Comparison of ENCODE assay signal across 9 cellular contexts in genomic region chr12:112096070-112096469, GRCh38. TPM values are rescaled to one million over a fixed set of nuclear protein-coding genes. Genes with fewer than 3 reads are reported as not detected.
DNase-seq lines count a peak whose midpoint lies in the region; ATAC-seq and TF ChIP-seq lines count a peak whose summit lies in the region.
"Had no signal": no experiment of that assay in that cellular context is flagged by ENCODE, and none has a peak within 500 bp of the region (broad histone marks: within the 10 kb centered on the region; RNA-seq: fewer than 3 reads in every experiment).

No MANE protein-coding gene starts in this region.

- POLR2A ChIA-PET in HCT116 (lab: Charles Lee) (interaction anchor here (1.3 to 2.7 kb wide), 2 partner anchors 10 to 13 kb away, joined by 6 to 10 read pairs; partner anchors contain the start of gene NAA25), PC-9 (lab: Charles Lee; ENCODE audit: unreplicated experiment) (interaction anchor here (0.5 to 1.1 kb wide), 3 partner anchors 26 to 34 kb away, joined by 3 to 8 read pairs (median 4); partner anchors contain the start of gene TRAFD1)

- no peak overlapping the region for H2BK15ac ChIP-seq in H9 (ENCODE audit: low read depth, low read length)

- H3K23ac ChIP-seq in H9 (ENCODE audit: insufficient read length, low read depth, low read length) = no peak overlapping the region

- H3K4me3 ChIP-seq in HCT116 (replicated peaks in 1 of 2; ENCODE audit: low read depth in 1 of 2, low read length in 2 of 2) (peak overlapping the region in 1 of 2 experiments; percentile 43; a peak in 2 of 4 replicates), PC-9 (peak overlapping the region; percentile 11; the same call in 1 of the 2 replicates), right lobe of liver (no peak overlapping the region)

- CTCF ChIA-PET in HCT116 (lab: Charles Lee) (no interaction called here), PC-9 (lab: Charles Lee) (interaction anchor here (0.6 to 1.0 kb wide), 3 partner anchors 16 to 102 kb away, joined by 3 to 7 read pairs (median 3); no protein-coding TSS in a partner anchor)

- H4K91ac ChIP-seq in H9 (ENCODE audit: insufficient read length, low read depth, low read length) = no peak overlapping the region

- BruUV-seq in HCT116 (replicated peaks; lab: Mats Ljungman, UMichigan) (no TSS peak), PC-9 (replicated peaks; lab: Mats Ljungman, UMichigan) (no TSS peak)

- no peak overlapping the region for H2BK12ac ChIP-seq in H9 (ENCODE audit: insufficient read length, low read depth, low read length)

- TF ChIP-seq CTCF in HCT116 (IDR thresholded peaks at IDR 0.05 in 2 of 3, conservative IDR thresholded peaks at IDR 0.05 in 1 of 3; ENCODE audit: borderline replicate concordance in 1 of 3, insufficient read depth in 1 of 3, low read depth in 2 of 3, low read length in 2 of 3) (no peak), PC-9 (conservative IDR thresholded peaks at IDR 0.05) (no peak), right lobe of liver (IDR thresholded peaks at IDR 0.05) (no peak), H9 (conservative IDR thresholded peaks at IDR 0.05) (no peak)

- no peaks in the 10 kb centered on the region for H3K23me2 ChIP-seq in H9 (ENCODE audit: insufficient read length, low read depth, low read length, poor library complexity, severe bottlenecking)

- no peak overlapping the region for H3K27ac Mint-ChIP-seq in H9

- H3K79me2 ChIP-seq in HCT116 (ENCODE audit: insufficient read depth, low read length) = peaks cover 99% of the 10 kb centered on the region
- H3K79me2 ChIP-seq in PC-9 (ENCODE audit: low read depth) = peaks cover 100% of the 10 kb centered on the region
- H3K79me2 ChIP-seq in H9 (ENCODE audit: insufficient read depth, low read length) = peaks cover 25% of the 10 kb centered on the region; the same call in 1 of the 2 replicates

- H3K36me3 ChIP-seq in HCT116 (ENCODE audit: control insufficient read depth in 1 of 2, insufficient read depth in 2 of 2, low read length in 2 of 2) = peaks cover 14 to 46% of the 10 kb centered on the region in 2 experiments; a peak in 3 of 4 replicates
- peaks cover 47% of the 10 kb centered on the region for H3K36me3 ChIP-seq in PC-9 (ENCODE audit: low read depth)
- peaks cover 0 to 23% (median 3%) of the 10 kb centered on the region in 4 donors for H3K36me3 ChIP-seq in right lobe of liver

- peaks cover 55% of the 10 kb centered on the region for H3F3A ChIP-seq in PC-9 (ENCODE audit: insufficient read depth, low read depth)

- no peak overlapping the region for H3T11ph ChIP-seq in H9 (ENCODE audit: low read length)

- no peak overlapping the region for H2AFZ ChIP-seq in HCT116 (ENCODE audit: low read depth, low read length, poor library complexity, severe bottlenecking)
- H2AFZ ChIP-seq in PC-9 = no peak overlapping the region
- H2AFZ ChIP-seq in H9 (ENCODE audit: low read length) = no peak overlapping the region

- H3K4me1 Mint-ChIP-seq in H9 = no peaks in the 10 kb centered on the region

- H3K36me3 Mint-ChIP-seq in H9 (ENCODE audit: insufficient read depth in 1 of 3, low read depth in 3 of 3) = peaks cover 32 to 72% (median 60%) of the 10 kb centered on the region in 3 experiments

- no peak for DNase-seq in HCT116 (ENCODE audit: low read depth, low spot score)
- no peak for DNase-seq in PC-9
- DNase-seq in right lobe of liver = no peak
- DNase-seq in posterior cingulate gyrus = no peak
- DNase-seq in H9 = no peak
- no peak for DNase-seq in H4 (ENCODE audit: low spot score)
- DNase-seq: stimulated activated CD4-positive, alpha-beta T cell treated with anti-CD3 and anti-CD28 coated beads, Interleukin-4, amount 100 ng/mL, for 1 hour had no signal

- H3K4ac ChIP-seq in H9 (ENCODE audit: low read depth, low read length) = no peak overlapping the region

- no peak for TF ChIP-seq POLR2A in GM18505 (IDR thresholded peaks at IDR 0.05; ENCODE audit: borderline replicate concordance, extremely low read depth, insufficient read depth, insufficient read length)
- no peak for TF ChIP-seq POLR2A in HCT116 (IDR thresholded peaks at IDR 0.05; ENCODE audit: borderline replicate concordance, extremely low read depth, insufficient read depth, insufficient read length)
- TF ChIP-seq POLR2A in right lobe of liver (IDR thresholded peaks at IDR 0.05) = no peak

- H3K79me1 ChIP-seq in H9 (ENCODE audit: insufficient read depth, low read depth, low read length, poor library complexity, severe bottlenecking) = peaks cover 12% of the 10 kb centered on the region

- RAD21 ChIA-PET in HCT116 (lab: Charles Lee; ENCODE audit: low non-redundant PET in 1 of 2, low total read pairs in 2 of 2, uncharacterized antibody in 2 of 2, unreplicated experiment in 2 of 2) = interaction anchor here in 1 of 2 experiments (0.6 kb wide), 1 partner anchor 10 kb away, joined by 4 read pairs; no protein-coding TSS in a partner anchor

- no peaks in the 10 kb centered on the region for H3K9me3 ChIP-seq in HCT116 (ENCODE audit: control insufficient read depth in 1 of 2, insufficient read depth in 1 of 2, low read depth in 1 of 2, low read length in 2 of 2)
- H3K9me3 ChIP-seq in PC-9 (ENCODE audit: insufficient read depth, low read depth) = no peaks in the 10 kb centered on the region
- no peaks in the 10 kb centered on the region for H3K9me3 ChIP-seq in right lobe of liver
- H3K9me3 ChIP-seq in H9 (ENCODE audit: control insufficient read depth, low read depth, low read length) = no peaks in the 10 kb centered on the region

- intact Hi-C loops in HCT116 (cut with micrococcal nuclease) (no loop called here), PC-9 (cut with micrococcal nuclease; ENCODE audit: unreplicated experiment) (loop anchor here (10.0 kb wide), 1 partner anchor 49 kb away; no protein-coding TSS in a partner anchor), right lobe of liver (cut with DNase I) (no loop called here), posterior cingulate gyrus (cut with DNase I) (no loop called here)

- H2BK120ac ChIP-seq in H9 (ENCODE audit: low read depth, low read length, poor library complexity, severe bottlenecking) = no peak overlapping the region

- no peak for TF ChIP-seq RAD21 in HCT116 (IDR thresholded peaks at IDR 0.05; ENCODE audit: low read depth)

- H4K5ac ChIP-seq in H9 (ENCODE audit: insufficient read length, low read depth, low read length) = no peak overlapping the region

- H2AK5ac ChIP-seq in H9 (ENCODE audit: insufficient read length, low read length) = no peak overlapping the region

- no peak overlapping the region for H2BK5ac ChIP-seq in H9 (ENCODE audit: insufficient read length, low read length)

- H4K20me1 ChIP-seq in HCT116 (ENCODE audit: insufficient read depth) = peaks cover 18% of the 10 kb centered on the region; the same call in 1 of the 2 replicates
- peaks cover 72% of the 10 kb centered on the region for H4K20me1 ChIP-seq in PC-9 (ENCODE audit: insufficient read depth)
- no peaks in the 10 kb centered on the region for H4K20me1 ChIP-seq in H9 (ENCODE audit: control insufficient read depth, insufficient read depth, insufficient read length)

- no peak overlapping the region for H4K8ac ChIP-seq in H9 (replicated peaks; ENCODE audit: insufficient read length, low read depth, low read length)

- H3K14ac ChIP-seq in H9 (ENCODE audit: insufficient read depth, low read length) = no peak overlapping the region

- peak; percentile 65 for ATAC-seq in GM18505 (IDR thresholded peaks at IDR 0.05; ENCODE audit: unreplicated experiment)
- no peak for ATAC-seq in HCT116
- peak in 3 of 4 donors; percentile 25 to 77 (median 58) for ATAC-seq in right lobe of liver
- no peak for ATAC-seq in HG03280 (IDR thresholded peaks at IDR 0.05; ENCODE audit: unreplicated experiment)

- H3K9ac ChIP-seq in HCT116 (ENCODE audit: low read length) (peak overlapping the region; percentile 41), H9 (ENCODE audit: extremely low read depth, insufficient read length, low read length) (no peak overlapping the region)

- no peak overlapping the region for H2BK20ac ChIP-seq in H9 (ENCODE audit: low read depth, low read length, poor library complexity, severe bottlenecking)

- no peak overlapping the region for H3K56ac ChIP-seq in H9 (ENCODE audit: insufficient read length, low read depth, low read length)

- H3K4me1 ChIP-seq in HCT116 (ENCODE audit: control insufficient read depth in 1 of 2, insufficient read depth in 2 of 2, low read length in 2 of 2) = peaks cover 21 to 51% of the 10 kb centered on the region in 2 experiments
- peaks cover 27% of the 10 kb centered on the region for H3K4me1 ChIP-seq in PC-9 (replicated peaks; ENCODE audit: insufficient read depth)
- H3K4me1 ChIP-seq in right lobe of liver = no peaks in the 10 kb centered on the region
- no peaks in the 10 kb centered on the region for H3K4me1 ChIP-seq in H9 (ENCODE audit: insufficient read depth, low read length)

- H3K4me3 Mint-ChIP-seq in H9 = no peak overlapping the region

- H3K4me2 ChIP-seq in HCT116 (ENCODE audit: low read length) (peak overlapping the region; percentile 63), PC-9 (peak overlapping the region; percentile 53), H9 (ENCODE audit: insufficient read depth, insufficient read length, low read length) (no peak overlapping the region)

- no peak overlapping the region for H3K18ac ChIP-seq in H9 (ENCODE audit: insufficient read length, low read depth, low read length)

- H3K9me2 ChIP-seq in HCT116 (ENCODE audit: insufficient read depth) = no peaks in the 10 kb centered on the region
- H3K9me2 ChIP-seq in PC-9 (ENCODE audit: insufficient read depth) = no peaks in the 10 kb centered on the region

- H3K9me3 Mint-ChIP-seq in H9 = no peaks in the 10 kb centered on the region

- H3K27me3 ChIP-seq in HCT116 (ENCODE audit: insufficient read depth, low read length) (no peaks in the 10 kb centered on the region), PC-9 (ENCODE audit: insufficient read depth, low read depth) (no peaks in the 10 kb centered on the region), right lobe of liver (no peaks in the 10 kb centered on the region), H9 (ENCODE audit: insufficient read depth, low read length) (no peaks in the 10 kb centered on the region)

- no peaks in the 10 kb centered on the region for H3K27me3 Mint-ChIP-seq in H9 (ENCODE audit: low read depth)

- H3K27ac ChIP-seq in HCT116 (ENCODE audit: low read depth, low read length) = peak overlapping the region; percentile 62; the same call in 1 of the 2 replicates
- H3K27ac ChIP-seq in PC-9 = peak overlapping the region; percentile 68
- no peak overlapping the region for H3K27ac ChIP-seq in right lobe of liver
- no peak overlapping the region for H3K27ac ChIP-seq in H9 (ENCODE audit: insufficient read length, low read depth, low read length)

TF ChIP-seq in HCT116, 20 proteins besides CTCF, POLR2A, EP300 and RAD21 (continues in another document):
- TF ChIP-seq CBX3 (IDR thresholded peaks at IDR 0.05; ENCODE audit: low read depth) = no peak

RNA-seq across cellular contexts. Expression of gene NAA25, which starts 12.5 kb away (rescaled TPM):
- 56.6 TPM for total RNA-seq in HCT116 (2021; ENCODE audit: unreplicated experiment)
- 11.3 and 13.8 TPM in 2 replicates for polyA plus RNA-seq in HCT116 (2012)
- total RNA-seq in PC-9 (2021) = 29.5 and 37.0 TPM in 2 replicates
- total RNA-seq in right lobe of liver = 10 to 100 TPM in 5 of 6 experiments, 1 to 10 TPM in 1; 9.7 to 11.8 (median 10.8) TPM
- 54.3 and 57.1 TPM in 2 replicates for total RNA-seq in H9 (2021)
- 14.1 and 35.8 TPM in 2 replicates for total RNA-seq in H4 (2014; rRNA removed; shearing (Covaris generic))

RNA-seq across cellular contexts. Expression of gene TRAFD1, which starts 29.3 kb away (rescaled TPM):
- total RNA-seq in HCT116 (2021; ENCODE audit: unreplicated experiment) (25.5 TPM), PC-9 (2021) (34.1 and 38.7 TPM in 2 replicates), right lobe of liver (10 to 100 TPM in 3 of 6 experiments, 1 to 10 TPM in 3; 6.3 to 14.9 (median 10.3) TPM), H9 (2021) (32.0 and 32.9 TPM in 2 replicates)
- polyA plus RNA-seq in HCT116 (2012) = 20.2 and 24.5 TPM in 2 replicates
- total RNA-seq in H4 (2014; rRNA removed; shearing (Covaris generic)) = 23.3 and 34.7 TPM in 2 replicates

Comparison
In these comparisons a context has a peak if more than half of its experiments do, and no peak if none do; other contexts are left out.
1. ATAC-seq: peak in GM18505 (single experiment) and right lobe of liver (3 of 4); none in HCT116 (single experiment) and HG03280 (single experiment).
2. H3K27ac ChIP-seq: peak in HCT116 (single experiment) and PC-9 (single experiment); none in right lobe of liver (0 of 3) and H9 (single experiment).